13 cellular contexts compared by ENCODE assay signal in the genomic region with DNA sequence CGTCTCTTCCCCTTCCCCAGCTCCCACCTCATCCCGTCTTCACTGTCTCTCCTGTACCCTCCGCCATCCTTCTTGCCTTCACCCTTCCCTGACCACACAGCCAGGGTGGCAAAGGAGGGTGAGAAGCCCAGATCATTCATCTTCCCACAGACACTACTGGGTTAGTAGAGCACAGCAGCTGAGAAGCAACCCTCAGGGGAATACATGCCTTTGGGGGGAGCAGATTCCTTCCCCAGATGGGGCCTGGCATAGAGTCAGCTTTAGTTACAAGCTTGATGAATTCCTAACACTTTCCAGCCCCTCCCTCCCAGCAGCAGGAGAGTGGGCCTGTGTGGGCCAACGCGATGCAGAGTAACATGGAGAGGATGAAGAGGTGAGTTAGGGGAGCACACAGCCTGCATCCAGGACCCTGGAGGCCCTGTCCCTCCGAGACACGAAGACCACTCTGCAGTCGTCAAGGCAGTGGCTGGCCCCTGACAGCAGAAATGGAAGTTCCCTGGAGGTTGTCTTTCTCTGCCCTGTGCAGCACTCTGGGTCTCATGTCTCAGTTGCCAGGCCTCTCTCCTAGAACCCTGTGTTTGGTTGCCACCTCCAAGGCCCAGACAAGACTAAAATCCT. TPM values are rescaled to one million over a fixed set of nuclear protein-coding genes. Genes with fewer than 3 reads are reported as not detected.
A peak's percentile ranks its signal among the peaks of the same experiment; 100 is the strongest.
DNase-seq lines count a peak whose midpoint lies in the region; ATAC-seq and TF ChIP-seq lines count a peak whose summit lies in the region.
"Had no signal": no experiment of that assay in that cellular context is flagged by ENCODE, and none has a peak within 500 bp of the region (broad histone marks: within the 10 kb centered on the region; RNA-seq: fewer than 3 reads in every experiment).

No MANE protein-coding gene starts in this region.

- peak overlapping the region; percentile 58 for H3K9ac ChIP-seq in SU-DHL-6 (ENCODE audit: low read length)
- H3K9ac ChIP-seq: KMS-11 had no signal

- H3K4me1 ChIP-seq in right atrium auricular region (no peaks in the 10 kb centered on the region), upper lobe of right lung (peaks cover 1% of the 10 kb centered on the region)

- H3K9me3 ChIP-seq in right atrium auricular region (no peaks in the 10 kb centered on the region), SU-DHL-6 (ENCODE audit: insufficient read depth, low read length) (no peaks in the 10 kb centered on the region), upper lobe of right lung (no peaks in the 10 kb centered on the region), MG63 (no peaks in the 10 kb centered on the region)
- H3K9me3 ChIP-seq: colonic mucosa had no signal

- ATAC-seq in left cardiac atrium (peak; percentile 8 to 25), upper lobe of right lung (peak; percentile 20)

- peak overlapping the region; percentile 90 for H3K4me2 ChIP-seq in SU-DHL-6 (ENCODE audit: low read depth, low read length, poor library complexity, severe bottlenecking)
- H3K4me2 ChIP-seq: PC-9 had no signal

- H3K4me3 ChIP-seq in right atrium auricular region (no peak overlapping the region), SU-DHL-6 (ENCODE audit: insufficient read depth, low read length, poor library complexity, severe bottlenecking) (no peak overlapping the region), upper lobe of right lung (no peak overlapping the region), MG63 (no peak overlapping the region)
- H3K4me3 ChIP-seq: colonic mucosa, PC-9 had no signal

- peaks cover 10% of the 10 kb centered on the region for H3K79me2 ChIP-seq in SU-DHL-6 (ENCODE audit: insufficient read depth, low read length)

- no peak overlapping the region for H2AFZ ChIP-seq in SU-DHL-6 (ENCODE audit: low read depth, low read length, severe bottlenecking)
- H2AFZ ChIP-seq: PC-9 had no signal

- intact Hi-C loops in left cardiac atrium (cut with DNase I): no loop called here
- intact Hi-C loops in upper lobe of right lung (cut with DNase I): no loop called here

- H3K27ac ChIP-seq in right atrium auricular region: no peak overlapping the region
- H3K27ac ChIP-seq in SU-DHL-6 (ENCODE audit: low read depth, low read length): peak overlapping the region; percentile 99
- no peak overlapping the region for H3K27ac ChIP-seq in upper lobe of right lung
- H3K27ac ChIP-seq: colonic mucosa, PC-9 had no signal

- H4K20me1 ChIP-seq in SU-DHL-6 (ENCODE audit: low read depth, low read length): no peaks in the 10 kb centered on the region

- TF ChIP-seq CTCF in right atrium auricular region (IDR thresholded peaks at IDR 0.05) (no peak), SU-DHL-6 (IDR thresholded peaks at IDR 0.05; ENCODE audit: insufficient read depth, low read length, poor library complexity, severe bottlenecking) (no peak), upper lobe of right lung (IDR thresholded peaks at IDR 0.05) (no peak)

- peaks cover 78% of the 10 kb centered on the region for H3F3A ChIP-seq in SU-DHL-6 (ENCODE audit: insufficient read depth)

- DNase-seq in left cardiac atrium (no peak), right atrium auricular region (ENCODE audit: low spot score) (no peak), left kidney (ENCODE audit: low read depth, low spot score) (peak; percentile 53), upper lobe of right lung (peak; percentile 20), NCI-H2081 treated with DMSO at 0.1 percent for 48 hours (lab: John Stamatoyannopoulos, UW) (no peak), occipital lobe (lab: John Stamatoyannopoulos, UW) (no peak), MG63 (no peak)
- DNase-seq: colonic mucosa, islet precursor cell, PC-9 had no signal

- no peaks in the 10 kb centered on the region for H3K9me2 ChIP-seq in SU-DHL-6 (replicated peaks; ENCODE audit: insufficient read depth, low read length)

- H3K27me3 ChIP-seq in right atrium auricular region: no peaks in the 10 kb centered on the region
- H3K27me3 ChIP-seq in SU-DHL-6 (ENCODE audit: low read length): no peaks in the 10 kb centered on the region
- H3K27me3 ChIP-seq in upper lobe of right lung: no peaks in the 10 kb centered on the region
- peaks cover 20% of the 10 kb centered on the region for H3K27me3 ChIP-seq in MG63
- H3K27me3 ChIP-seq: colonic mucosa had no signal

- no peaks in the 10 kb centered on the region for H3K36me3 ChIP-seq in right atrium auricular region
- no peaks in the 10 kb centered on the region for H3K36me3 ChIP-seq in SU-DHL-6 (ENCODE audit: low read length)
- no peaks in the 10 kb centered on the region for H3K36me3 ChIP-seq in upper lobe of right lung
- no peaks in the 10 kb centered on the region for H3K36me3 ChIP-seq in MG63
- H3K36me3 ChIP-seq: colonic mucosa had no signal

RNA-seq across cellular contexts. Expression of gene BTG2, which starts 8.8 kb away (rescaled TPM):
- total RNA-seq in left cardiac atrium (100 to 1,000 TPM; 187 to 259 TPM), right atrium auricular region (100 to 1,000 TPM; 132 to 254 TPM), upper lobe of right lung (95.3 TPM), occipital lobe (13.9 TPM)
- total RNA-seq in MG63 (2014; rRNA removed; shearing (Covaris generic); ENCODE audit: low replicate concordance): 0.10 and 2.0 TPM in 2 replicates

RNA-seq across cellular contexts. Expression of gene FMOD, which starts 54.4 kb away (rescaled TPM):
- total RNA-seq in left cardiac atrium (10 to 100 TPM; 33.3 to 51.6 TPM), right atrium auricular region (100 to 1,000 TPM in 1 of 2 donors, 10 to 100 TPM in 1; 34.2 to 122 TPM), upper lobe of right lung (45.1 TPM), occipital lobe (1.1 TPM)
- total RNA-seq in MG63 (2014; rRNA removed; shearing (Covaris generic); ENCODE audit: low replicate concordance): not detected in 2 replicates
- total RNA-seq: PC-9; T-helper 2 cell treated with Interferon-gamma antibody and Interleukin-4, amounts not matched to agents 100 ng/mL and 5 ng/mL, for 36 hours had no signal

Comparison
In these comparisons a context has a peak if more than half of its experiments do, and no peak if none do; other contexts are left out.
1. DNase-seq: peak in left kidney (single experiment) and upper lobe of right lung (single experiment); none in left cardiac atrium (single experiment), right atrium auricular region (single experiment), NCI-H2081 treated with DMSO at 0.1 percent for 48 hours (single experiment), occipital lobe (single experiment) and MG63 (single experiment).
2. RNA of gene FMOD, which starts 54.4 kb away (total RNA-seq): 34.2 to 122 TPM in right atrium auricular region, 33.3 to 51.6 TPM in left cardiac atrium and 45.1 TPM in upper lobe of right lung (single experiment); 1.1 TPM in occipital lobe (single experiment) and not detected in MG63; every median in the first group is over 10 times any median in the second.